Comparison of ENCODE assay signal across 9 cellular contexts in the genomic region with DNA sequence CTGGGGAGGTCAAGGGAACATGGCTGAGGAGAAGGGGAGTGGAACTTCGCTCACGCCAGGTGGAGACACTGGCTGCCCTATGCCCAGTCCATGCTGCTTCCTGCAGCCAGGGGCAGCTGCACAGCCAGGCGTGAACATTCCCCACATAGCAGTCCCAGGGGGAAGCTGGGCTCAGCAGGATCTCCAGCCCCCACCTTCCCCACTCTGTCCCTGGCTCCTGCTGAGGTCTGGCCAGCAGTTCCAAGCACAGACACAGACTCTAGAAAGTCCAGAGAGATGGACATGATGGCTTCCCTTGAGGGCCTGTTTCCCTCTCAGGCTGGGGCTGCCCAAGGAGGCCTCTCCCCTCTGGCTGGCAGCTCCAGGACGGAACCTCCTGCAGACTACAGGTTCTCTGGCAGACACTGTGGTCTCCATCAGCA.
DNase-seq lines count a peak whose midpoint lies in the region.
"Had no signal": no experiment of that assay in that cellular context is flagged by ENCODE, and none has a peak within 500 bp of the region (broad histone marks: within the 10 kb centered on the region; RNA-seq: fewer than 3 reads in every experiment).

No MANE protein-coding gene starts in this region.

- H3K27me3 ChIP-seq in HUES48 (ENCODE audit: control insufficient read depth, insufficient read depth, low read length) = no peaks in the 10 kb centered on the region
- H3K27me3 ChIP-seq in stomach smooth muscle (ENCODE audit: control insufficient read depth in 1 of 2, insufficient read depth in 2 of 2, low read length in 2 of 2) = peaks cover 3% of the 10 kb centered on the region in 2 donors

- H3K9me3 ChIP-seq in HUES48 (ENCODE audit: control insufficient read depth, insufficient read depth, low read length) = no peaks in the 10 kb centered on the region
- H3K9me3 ChIP-seq in stomach smooth muscle (ENCODE audit: control insufficient read depth in 2 of 2, low read length in 2 of 2) = no peaks in the 10 kb centered on the region

- H3K36me3 ChIP-seq in HUES48 (ENCODE audit: control insufficient read depth, insufficient read depth, low read length) (no peaks in the 10 kb centered on the region), stomach smooth muscle (ENCODE audit: control insufficient read depth in 2 of 2, insufficient read depth in 2 of 2, low read length in 2 of 2) (no peaks in the 10 kb centered on the region)

- peaks cover 30% of the 10 kb centered on the region for H3K4me1 ChIP-seq in HUES48 (ENCODE audit: control insufficient read depth, insufficient read depth, low read length)
- H3K4me1 ChIP-seq in stomach smooth muscle (ENCODE audit: control insufficient read depth, insufficient read depth, low read length) = peaks cover 31% of the 10 kb centered on the region

- H3K9ac ChIP-seq in HUES48 (ENCODE audit: low read depth, low read length) = no peak overlapping the region
- no peak overlapping the region for H3K9ac ChIP-seq in stomach smooth muscle (ENCODE audit: low read length in 2 of 2)

- peak overlapping the region; percentile 71 for H3K27ac ChIP-seq in HUES48 (ENCODE audit: low read depth, low read length)
- H3K27ac ChIP-seq in caudate nucleus (ENCODE audit: low read depth, low read length) = peak overlapping the region; percentile 77
- peak overlapping the region; percentile 58 for H3K27ac ChIP-seq in stomach smooth muscle (ENCODE audit: low read length)

- DNase-seq in caudate nucleus (lab: John Stamatoyannopoulos, UW) (peak in 4 of 61 donors; percentile 26 to 57 (median 38)), kidney tubule cell (ENCODE audit: low spot score) (peak; percentile 94), GDM1 (lab: John Stamatoyannopoulos, UW) (no peak), GOT3 (lab: John Stamatoyannopoulos, UW) (no peak), NCI-H524 (lab: John Stamatoyannopoulos, UW) (no peak), T-helper 2 cell (no peak)
- DNase-seq: activated CD8-positive, alpha-beta T cell treated with anti-CD3 and anti-CD28 coated beads, Interleukin-2, amount 10 ng/mL, durations not matched to agents 7 days and 5 days had no signal

- H3K4me3 ChIP-seq in HUES48 (ENCODE audit: low read depth, low read length) = no peak overlapping the region
- H3K4me3 ChIP-seq in stomach smooth muscle (ENCODE audit: low read length in 2 of 2) = no peak overlapping the region
